Comparison of ENCODE assay signal across 34 cellular contexts in the genomic region with DNA sequence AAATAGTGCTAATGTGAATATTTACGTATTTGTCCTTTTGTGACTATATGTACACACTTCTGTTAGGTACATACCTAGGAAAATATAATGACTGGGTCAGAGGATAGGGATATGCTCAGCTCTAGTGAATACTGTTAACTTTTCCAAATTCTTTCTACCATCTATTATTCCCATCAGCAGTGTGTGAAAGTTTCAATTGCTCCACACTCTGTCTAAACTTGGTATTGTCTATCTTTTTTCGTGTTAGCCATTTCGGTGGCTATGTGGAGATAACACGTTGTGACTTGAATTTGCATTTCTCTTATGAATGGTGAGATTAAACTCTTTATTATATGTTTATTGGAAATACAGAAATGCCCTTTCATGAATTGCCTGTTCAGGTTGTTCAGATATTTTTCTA. TPM values are rescaled to one million over a fixed set of nuclear protein-coding genes. Genes with fewer than 3 reads are reported as not detected.
"Had no signal": no experiment of that assay in that cellular context is flagged by ENCODE, and none has a peak within 500 bp of the region (broad histone marks: within the 10 kb centered on the region; RNA-seq: fewer than 3 reads in every experiment).

No MANE protein-coding gene starts in this region.

- H3K9ac ChIP-seq: neural progenitor cell had no signal

- H3K4me2 ChIP-seq: neural progenitor cell, smooth muscle cell had no signal

- DNase-seq: activated CD4-positive, alpha-beta T cell treated with anti-CD3 and anti-CD28 coated beads for 48 hours; activated CD4-positive, alpha-beta T cell treated with anti-CD3 and anti-CD28 coated beads, Interleukin-2, amount 50 U/mL, for 48 hours; activated CD8-positive, alpha-beta memory T cell treated with anti-CD3 and anti-CD28 coated beads for 24 hours; activated effector memory CD4-positive, alpha-beta T cell treated with Interleukin-2 at 50 U/mL for 16 hours; activated naive CD4-positive, alpha-beta T cell treated with Interleukin-2 at 50 U/mL for 16 hours; anterior cingulate cortex; cortex of kidney; foreskin melanocyte; heart right ventricle; left lung; lower lobe of right lung; mesendoderm; natural killer cell; occipital lobe; stimulated activated CD4-positive, alpha-beta T cell treated with anti-CD3 and anti-CD28 coated beads, Interleukin-1b, Interleukin-23, amount 100 ng/mL, for 48 hours; stimulated activated CD4-positive, alpha-beta T cell treated with anti-CD3 and anti-CD28 coated beads, Interleukin-4, amount 100 ng/mL, for 4 hours; stimulated activated CD8-positive, alpha-beta memory T cell treated with anti-CD3 and anti-CD28 coated beads, Interleukin-4, amount 100 ng/mL, for 48 hours; stimulated activated naive CD8-positive, alpha-beta T cell treated with anti-CD3 and anti-CD28 coated beads, Interleukin-15, amount 100 ng/mL, for 72 hours; substantia nigra; T-helper 17 cell; thyroid gland; upper lobe of left lung had no signal

- H3K4me3 ChIP-seq: esophagus muscularis mucosa, heart right ventricle, left lung, lower lobe of right lung, neural progenitor cell, right atrium auricular region, smooth muscle cell, thyroid gland, upper lobe of left lung had no signal

- ATAC-seq: heart right ventricle; left lung; lower lobe of right lung; natural killer cell; stimulated activated memory B cell treated with anti-CD40 and anti-IgM and Interleukin-4, amounts not matched to agents 10 μg/mL and 1 μg/mL and 100 μg/mL, for 72 hours; stimulated activated naive CD8-positive, alpha-beta T cell treated with anti-CD3 and anti-CD28 coated beads, Interleukin-15, amount 100 ng/mL, for 72 hours; T-helper 17 cell had no signal

- H2AFZ ChIP-seq: neural progenitor cell had no signal

- H3K4me1 ChIP-seq: esophagus muscularis mucosa, heart right ventricle, left lung, lower lobe of right lung, neural progenitor cell, right atrium auricular region, thyroid gland, upper lobe of left lung had no signal

- H3K27ac ChIP-seq: esophagus muscularis mucosa, heart right ventricle, left lung, lower lobe of right lung, neural progenitor cell, right atrium auricular region, thyroid gland, upper lobe of left lung had no signal

- H3K9me3 ChIP-seq: lower lobe of right lung, thyroid gland, upper lobe of left lung had no signal

- H3K27me3 ChIP-seq: left lung, neural progenitor cell, right atrium auricular region, thyroid gland, upper lobe of left lung had no signal

- H3K36me3 ChIP-seq: esophagus muscularis mucosa, heart right ventricle, left lung, lower lobe of right lung, neural progenitor cell, right atrium auricular region, thyroid gland, upper lobe of left lung had no signal

RNA-seq across cellular contexts. Expression of gene LELP1, which starts 22.7 kb away (rescaled TPM):
- total RNA-seq: cardiac septum, chondrocyte, endothelial cell of umbilical vein, esophagus muscularis mucosa, glomerular endothelial cell, heart right ventricle, left lung, lower lobe of right lung, mononuclear cell, natural killer cell, occipital lobe, pulmonary artery endothelial cell, right atrium auricular region, smooth muscle cell, T-helper 17 cell, upper lobe of left lung had no signal
- polyA plus RNA-seq: adipose tissue, endothelial cell of umbilical vein, heart right ventricle, smooth muscle cell had no signal

RNA-seq across cellular contexts. Expression of gene SPRR2G, which starts 29.9 kb away (rescaled TPM):
- total RNA-seq: cardiac septum, chondrocyte, endothelial cell of umbilical vein, esophagus muscularis mucosa, glomerular endothelial cell, heart right ventricle, left lung, lower lobe of right lung, mononuclear cell, natural killer cell, occipital lobe, pulmonary artery endothelial cell, right atrium auricular region, T-helper 17 cell, thyroid gland, upper lobe of left lung had no signal
- polyA plus RNA-seq: adipose tissue, endothelial cell of umbilical vein, heart right ventricle had no signal

RNA-seq across cellular contexts. Expression of gene PRR9, which starts 36.8 kb away (rescaled TPM):
- total RNA-seq: cardiac septum, chondrocyte, endothelial cell of umbilical vein, glomerular endothelial cell, heart right ventricle, left lung, lower lobe of right lung, mononuclear cell, natural killer cell, occipital lobe, pulmonary artery endothelial cell, T-helper 17 cell, thyroid gland, upper lobe of left lung had no signal
- polyA plus RNA-seq: endothelial cell of umbilical vein, heart right ventricle had no signal
